ENCODE assay signal across 1 cellular context in the genomic region with DNA sequence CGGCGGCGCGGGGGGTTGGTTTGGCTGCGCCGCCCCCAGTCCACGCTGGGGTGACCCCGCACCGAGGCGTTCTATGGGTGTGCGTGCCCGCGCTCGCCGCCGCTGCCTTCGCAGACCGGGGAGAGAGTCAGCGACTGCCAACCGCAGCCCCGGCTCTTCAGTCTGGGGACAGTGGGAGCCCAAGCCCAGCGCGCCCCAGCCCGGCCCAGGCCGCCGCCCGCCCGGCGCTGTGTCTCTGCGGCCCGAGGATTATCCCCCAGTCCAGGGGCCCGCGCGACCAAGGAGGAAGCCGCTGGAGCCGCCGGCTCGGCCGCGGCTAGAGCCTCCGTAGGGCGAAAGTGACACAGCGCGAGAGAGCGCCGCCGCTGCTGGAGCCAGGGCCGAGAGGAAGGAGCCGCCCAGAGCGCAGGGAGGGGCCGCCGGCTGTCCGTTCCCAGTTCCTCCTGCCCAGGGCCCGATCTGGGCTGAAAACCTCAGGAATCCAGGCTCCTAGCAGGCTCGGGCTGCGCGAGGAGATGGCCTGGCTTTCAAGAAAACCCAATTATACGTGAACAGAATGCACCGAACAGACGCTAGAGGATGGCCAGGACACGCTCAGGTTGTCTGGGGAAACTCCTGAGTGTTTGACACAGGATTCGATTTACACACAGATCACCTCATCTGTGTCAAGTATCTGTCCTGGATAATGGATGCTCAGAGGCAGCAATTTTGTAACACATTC.
TF ChIP-seq lines count a peak whose summit lies in the region.

No MANE protein-coding gene starts in this region.

TF ChIP-seq in IMR-90, 13 proteins besides CTCF, POLR2A, EP300 and RAD21 (continued from another document):
- TF ChIP-seq RCOR1 (IDR thresholded peaks at IDR 0.05; ENCODE audit: insufficient replicate concordance, low read length) (no peak), RFX5 (IDR thresholded peaks at IDR 0.05; ENCODE audit: low read depth, low read length) (no peak), CHD1 (IDR thresholded peaks at IDR 0.05; ENCODE audit: low read depth, low read length) (no peak; the same call in 1 of the 2 replicates)
